ENCODE assay signal across 21 cellular contexts in genomic region chr9:77935974-77936373, GRCh38.
DNase-seq lines count a peak whose midpoint lies in the region; ATAC-seq and TF ChIP-seq lines count a peak whose summit lies in the region.
"Had no signal": no experiment of that assay in that cellular context is flagged by ENCODE, and none has a peak within 500 bp of the region (broad histone marks: within the 10 kb centered on the region; RNA-seq: fewer than 3 reads in every experiment).

No MANE protein-coding gene starts in this region.

- intact Hi-C loops in left lung (cut with DNase I) = no loop called here
- intact Hi-C loops in activated T-helper 2 cell treated with anti-CD3 and anti-CD28 coated beads, Interferon-gamma antibody, Interleukin-2, Interleukin-4, amounts not matched to agents 10 μg/mL and 5 μg/mL and 100 μg/mL, durations not matched to agents 14 hours and 24 hours and 36 hours (cut with micrococcal nuclease) = no loop called here
- intact Hi-C loops in spleen (cut with DNase I; ENCODE audit: low total_unique reads) = no loop called here

- DNase-seq in GDM1 (lab: John Stamatoyannopoulos, UW) (peak; percentile 28), KBM-7 (peak; percentile 67), left lung (no peak), spleen (no peak), GM19240 (ENCODE audit: insufficient read length, low spot score) (no peak)
- no peak for DNase-seq in activated T-helper 2 cell treated with anti-CD3 and anti-CD28 coated beads, Interferon-gamma antibody, Interleukin-2, Interleukin-4, amounts not matched to agents 10 μg/mL and 5 μg/mL and 100 μg/mL, durations not matched to agents 14 hours and 24 hours and 36 hours (ENCODE audit: low spot score)
- DNase-seq: activated CD8-positive, alpha-beta memory T cell treated with anti-CD3 and anti-CD28 coated beads for 24 hours; DMS79; effector memory CD8-positive, alpha-beta T cell; esophagus squamous epithelium; NCI-H187 treated with DMSO at 0.1 percent for 48 hours; NCI-H446; nucleus accumbens; right cardiac atrium; SHP77; T-helper 17 cell; testis had no signal

- H3K36me3 Mint-ChIP-seq in activated T-helper 2 cell treated with anti-CD3 and anti-CD28 coated beads, Interferon-gamma antibody, Interleukin-2, Interleukin-4, amounts not matched to agents 10 μg/mL and 5 μg/mL and 100 μg/mL, durations not matched to agents 14 hours and 24 hours and 36 hours (ENCODE audit: low read depth) = peaks cover 25% of the 10 kb centered on the region

- H4K20me1 ChIP-seq in OCI-LY3 (ENCODE audit: insufficient read depth, low read length) = no peaks in the 10 kb centered on the region

- H3K27me3 ChIP-seq in OCI-LY3 (ENCODE audit: low read depth, low read length) = no peaks in the 10 kb centered on the region
- H3K27me3 ChIP-seq in left lung = no peaks in the 10 kb centered on the region
- no peaks in the 10 kb centered on the region for H3K27me3 ChIP-seq in spleen (replicated peaks in 1 of 7)
- H3K27me3 ChIP-seq: esophagus squamous epithelium, testis had no signal

- peaks cover 33% of the 10 kb centered on the region for H3K4me1 Mint-ChIP-seq in activated T-helper 2 cell treated with anti-CD3 and anti-CD28 coated beads, Interferon-gamma antibody, Interleukin-2, Interleukin-4, amounts not matched to agents 10 μg/mL and 5 μg/mL and 100 μg/mL, durations not matched to agents 14 hours and 24 hours and 36 hours (ENCODE audit: low read depth)

- H2AFZ ChIP-seq in OCI-LY3 (ENCODE audit: low read depth, low read length) = no peak overlapping the region

- H3K4me2 ChIP-seq in OCI-LY3 (ENCODE audit: low read length) = peak overlapping the region; percentile 66

- TF ChIP-seq POLR2A in spleen (IDR thresholded peaks at IDR 0.05) = no peak

- H3K9ac ChIP-seq in OCI-LY3 (ENCODE audit: low read length) = no peak overlapping the region

- no peaks in the 10 kb centered on the region for H3K36me3 ChIP-seq in OCI-LY3 (replicated peaks; ENCODE audit: low read depth, low read length)
- H3K36me3 ChIP-seq in left lung = no peaks in the 10 kb centered on the region
- H3K36me3 ChIP-seq in spleen = no peaks in the 10 kb centered on the region
- H3K36me3 ChIP-seq: esophagus squamous epithelium had no signal

- peak overlapping the region; percentile 31 for H3K27ac ChIP-seq in OCI-LY3 (ENCODE audit: low read length)
- H3K27ac ChIP-seq in left lung = peak overlapping the region in 1 of 2 donors; percentile 59
- peak overlapping the region in 3 of 8 donors; percentile 47 to 56 (median 54) for H3K27ac ChIP-seq in spleen
- H3K27ac ChIP-seq: testis had no signal

- H3K9me3 Mint-ChIP-seq in activated T-helper 2 cell treated with anti-CD3 and anti-CD28 coated beads, Interferon-gamma antibody, Interleukin-2, Interleukin-4, amounts not matched to agents 10 μg/mL and 5 μg/mL and 100 μg/mL, durations not matched to agents 14 hours and 24 hours and 36 hours = no peaks in the 10 kb centered on the region
- H3K9me3 Mint-ChIP-seq: effector memory CD8-positive, alpha-beta T cell had no signal

- no peaks in the 10 kb centered on the region for H3K79me2 ChIP-seq in OCI-LY3 (ENCODE audit: low read length)

- H3K4me3 ChIP-seq in OCI-LY3 (ENCODE audit: low read length) (peak overlapping the region; percentile 19; the same call in 1 of the 2 replicates), left lung (no peak overlapping the region), spleen (no peak overlapping the region)
- H3K4me3 ChIP-seq: esophagus squamous epithelium, testis had no signal

- 17 to 47% (median 31%) methylated on average over 3 of the region's 3 CpGs for WGBS in spleen, 5 donors

- H3K27ac Mint-ChIP-seq in activated T-helper 2 cell treated with anti-CD3 and anti-CD28 coated beads, Interferon-gamma antibody, Interleukin-2, Interleukin-4, amounts not matched to agents 10 μg/mL and 5 μg/mL and 100 μg/mL, durations not matched to agents 14 hours and 24 hours and 36 hours = no peak overlapping the region
- H3K27ac Mint-ChIP-seq: activated naive CD8-positive, alpha-beta T cell; effector memory CD8-positive, alpha-beta T cell; T-helper 17 cell had no signal

- no peaks in the 10 kb centered on the region for H3K9me3 ChIP-seq in OCI-LY3 (ENCODE audit: insufficient read depth, low read length)
- H3K9me3 ChIP-seq in left lung = no peaks in the 10 kb centered on the region
- no peaks in the 10 kb centered on the region for H3K9me3 ChIP-seq in spleen
- H3K9me3 ChIP-seq: esophagus squamous epithelium, testis had no signal

- TF ChIP-seq CTCF in OCI-LY3 (IDR thresholded peaks at IDR 0.05; ENCODE audit: low read depth, low read length) (no peak), left lung (IDR thresholded peaks at IDR 0.05) (no peak), spleen (IDR thresholded peaks at IDR 0.05 in 8 of 11, conservative IDR thresholded peaks at IDR 0.05 in 3 of 11) (no peak)

- peak; percentile 46 for ATAC-seq in left lung
- ATAC-seq in GM19324 (IDR thresholded peaks at IDR 0.05; ENCODE audit: low FRiP score, unreplicated experiment) = no peak
- ATAC-seq: effector memory CD8-positive, alpha-beta T cell; left lobe of liver; right cardiac atrium; T-helper 17 cell had no signal

- no peak overlapping the region for H3K4me3 Mint-ChIP-seq in activated T-helper 2 cell treated with anti-CD3 and anti-CD28 coated beads, Interferon-gamma antibody, Interleukin-2, Interleukin-4, amounts not matched to agents 10 μg/mL and 5 μg/mL and 100 μg/mL, durations not matched to agents 14 hours and 24 hours and 36 hours (ENCODE audit: low read depth)
- H3K4me3 Mint-ChIP-seq: activated naive CD8-positive, alpha-beta T cell; effector memory CD8-positive, alpha-beta T cell; T-helper 17 cell had no signal

- in situ Hi-C loops in KBM-7 (cut with MboI; ENCODE audit: low pct_unique_long_range_greater_than_20kb, low sequenced_read_pairs) = no loop called here

- peaks cover 25% of the 10 kb centered on the region for H3K4me1 ChIP-seq in OCI-LY3 (ENCODE audit: low read length)
- H3K4me1 ChIP-seq in left lung = peaks cover 5 to 54% of the 10 kb centered on the region in 2 donors
- H3K4me1 ChIP-seq in spleen = peaks cover 0 to 43% (median 0%) of the 10 kb centered on the region in 6 donors
- H3K4me1 ChIP-seq: testis had no signal

- no peaks in the 10 kb centered on the region for H3K27me3 Mint-ChIP-seq in activated T-helper 2 cell treated with anti-CD3 and anti-CD28 coated beads, Interferon-gamma antibody, Interleukin-2, Interleukin-4, amounts not matched to agents 10 μg/mL and 5 μg/mL and 100 μg/mL, durations not matched to agents 14 hours and 24 hours and 36 hours (ENCODE audit: low read depth)
- H3K27me3 Mint-ChIP-seq: activated naive CD8-positive, alpha-beta T cell; T-helper 17 cell had no signal

Comparison
In these comparisons a context has a peak if more than half of its experiments do, and no peak if none do; other contexts are left out.
1. DNase-seq: peak in GDM1 (single experiment) and KBM-7 (single experiment); none in left lung (0 of 2), activated T-helper 2 cell treated with anti-CD3 and anti-CD28 coated beads, Interferon-gamma antibody, Interleukin-2, Interleukin-4, amounts not matched to agents 10 μg/mL and 5 μg/mL and 100 μg/mL, durations not matched to agents 14 hours and 24 hours and 36 hours (single experiment), spleen (single experiment) and GM19240 (single experiment).